1 cellular context compared by ENCODE assay signal in the genomic region with DNA sequence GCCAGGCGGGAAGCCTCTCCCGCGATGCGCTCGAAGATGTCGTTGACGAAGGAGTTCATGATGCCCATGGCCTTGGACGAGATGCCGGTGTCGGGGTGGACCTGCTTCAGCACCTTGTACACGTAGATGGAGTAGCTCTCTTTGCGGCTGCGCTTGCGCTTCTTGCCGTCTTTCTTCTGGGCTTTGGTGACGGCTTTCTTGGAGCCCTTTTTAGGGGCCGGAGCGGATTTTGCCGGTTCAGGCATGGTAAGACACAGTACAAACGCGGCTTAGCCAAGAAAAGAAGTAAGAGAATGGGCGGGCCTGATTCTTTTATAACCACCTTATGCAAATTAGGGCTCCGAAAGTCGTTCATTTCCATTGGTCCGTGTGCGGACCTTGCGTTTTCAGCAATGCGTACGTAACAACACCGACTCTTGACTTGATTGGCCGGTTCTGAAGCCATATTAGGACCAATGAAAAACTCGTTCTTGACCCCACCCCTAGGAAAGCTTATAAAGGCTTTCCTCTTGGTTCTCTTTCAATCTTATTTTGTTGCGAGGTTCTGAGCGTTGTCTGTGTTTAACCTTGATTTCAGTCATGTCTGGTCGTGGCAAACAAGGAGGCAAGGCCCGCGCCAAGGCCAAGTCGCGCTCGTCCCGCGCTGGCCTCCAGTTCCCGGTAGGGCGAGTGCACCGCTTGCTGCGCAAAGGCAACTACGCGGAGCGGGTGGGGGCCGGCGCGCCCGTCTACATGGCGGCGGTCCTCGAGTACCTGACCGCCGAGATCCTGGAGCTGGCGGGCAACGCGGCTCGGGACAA.
TF ChIP-seq lines count a peak whose summit lies in the region.

No MANE protein-coding gene starts in this region.

TF ChIP-seq in HepG2, 621 proteins besides CTCF, POLR2A, EP300 and RAD21 (continued from another document and continues in another):
- TF ChIP-seq, protein P1, sequence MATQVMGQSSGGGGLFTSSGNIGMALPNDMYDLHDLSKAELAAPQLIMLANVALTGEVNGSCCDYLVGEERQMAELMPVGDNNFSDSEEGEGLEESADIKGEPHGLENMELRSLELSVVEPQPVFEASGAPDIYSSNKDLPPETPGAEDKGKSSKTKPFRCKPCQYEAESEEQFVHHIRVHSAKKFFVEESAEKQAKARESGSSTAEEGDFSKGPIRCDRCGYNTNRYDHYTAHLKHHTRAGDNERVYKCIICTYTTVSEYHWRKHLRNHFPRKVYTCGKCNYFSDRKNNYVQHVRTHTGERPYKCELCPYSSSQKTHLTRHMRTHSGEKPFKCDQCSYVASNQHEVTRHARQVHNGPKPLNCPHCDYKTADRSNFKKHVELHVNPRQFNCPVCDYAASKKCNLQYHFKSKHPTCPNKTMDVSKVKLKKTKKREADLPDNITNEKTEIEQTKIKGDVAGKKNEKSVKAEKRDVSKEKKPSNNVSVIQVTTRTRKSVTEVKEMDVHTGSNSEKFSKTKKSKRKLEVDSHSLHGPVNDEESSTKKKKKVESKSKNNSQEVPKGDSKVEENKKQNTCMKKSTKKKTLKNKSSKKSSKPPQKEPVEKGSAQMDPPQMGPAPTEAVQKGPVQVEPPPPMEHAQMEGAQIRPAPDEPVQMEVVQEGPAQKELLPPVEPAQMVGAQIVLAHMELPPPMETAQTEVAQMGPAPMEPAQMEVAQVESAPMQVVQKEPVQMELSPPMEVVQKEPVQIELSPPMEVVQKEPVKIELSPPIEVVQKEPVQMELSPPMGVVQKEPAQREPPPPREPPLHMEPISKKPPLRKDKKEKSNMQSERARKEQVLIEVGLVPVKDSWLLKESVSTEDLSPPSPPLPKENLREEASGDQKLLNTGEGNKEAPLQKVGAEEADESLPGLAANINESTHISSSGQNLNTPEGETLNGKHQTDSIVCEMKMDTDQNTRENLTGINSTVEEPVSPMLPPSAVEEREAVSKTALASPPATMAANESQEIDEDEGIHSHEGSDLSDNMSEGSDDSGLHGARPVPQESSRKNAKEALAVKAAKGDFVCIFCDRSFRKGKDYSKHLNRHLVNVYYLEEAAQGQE (IDR thresholded peaks at IDR 0.05; ENCODE audit: borderline replicate concordance in 1 of 2, low read depth in 1 of 2, low read length in 2 of 2) = peak in 1 of 2 experiments; percentile 26; a peak in 1 of 4 replicates
- 0 out of 2 replicates have a peak, but pooled peaks have one; percentile 11 for TF ChIP-seq TMF1 (CRISPR knock-in tag; IDR thresholded peaks at IDR 0.05; ENCODE audit: low read depth)
- peak; percentile 36 for TF ChIP-seq MEIS2 (CRISPR knock-in tag; IDR thresholded peaks at IDR 0.05)
- peak; percentile 15; the same call in 1 of the 2 replicates for TF ChIP-seq SMAD1 (CRISPR knock-in tag; IDR thresholded peaks at IDR 0.05; ENCODE audit: borderline replicate concordance, low read depth)
- peak; percentile 56 for TF ChIP-seq PHF8 (CRISPR knock-in tag; IDR thresholded peaks at IDR 0.05)
- TF ChIP-seq, protein P2, sequence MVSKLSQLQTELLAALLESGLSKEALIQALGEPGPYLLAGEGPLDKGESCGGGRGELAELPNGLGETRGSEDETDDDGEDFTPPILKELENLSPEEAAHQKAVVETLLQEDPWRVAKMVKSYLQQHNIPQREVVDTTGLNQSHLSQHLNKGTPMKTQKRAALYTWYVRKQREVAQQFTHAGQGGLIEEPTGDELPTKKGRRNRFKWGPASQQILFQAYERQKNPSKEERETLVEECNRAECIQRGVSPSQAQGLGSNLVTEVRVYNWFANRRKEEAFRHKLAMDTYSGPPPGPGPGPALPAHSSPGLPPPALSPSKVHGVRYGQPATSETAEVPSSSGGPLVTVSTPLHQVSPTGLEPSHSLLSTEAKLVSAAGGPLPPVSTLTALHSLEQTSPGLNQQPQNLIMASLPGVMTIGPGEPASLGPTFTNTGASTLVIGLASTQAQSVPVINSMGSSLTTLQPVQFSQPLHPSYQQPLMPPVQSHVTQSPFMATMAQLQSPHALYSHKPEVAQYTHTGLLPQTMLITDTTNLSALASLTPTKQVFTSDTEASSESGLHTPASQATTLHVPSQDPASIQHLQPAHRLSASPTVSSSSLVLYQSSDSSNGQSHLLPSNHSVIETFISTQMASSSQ (IDR thresholded peaks at IDR 0.05; ENCODE audit: low read depth) = no peak
- TF ChIP-seq, protein P2 (CRISPR knock-in tag; IDR thresholded peaks at IDR 0.05; ENCODE audit: borderline replicate concordance) = peak; percentile 29; the same call in 1 of the 2 replicates
- TF ChIP-seq, protein P3, sequence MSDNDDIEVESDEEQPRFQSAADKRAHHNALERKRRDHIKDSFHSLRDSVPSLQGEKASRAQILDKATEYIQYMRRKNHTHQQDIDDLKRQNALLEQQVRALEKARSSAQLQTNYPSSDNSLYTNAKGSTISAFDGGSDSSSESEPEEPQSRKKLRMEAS (IDR thresholded peaks at IDR 0.05) = peak; percentile 18; the same call in 1 of the 2 replicates
- no peak for TF ChIP-seq RFXANK (CRISPR knock-in tag; IDR thresholded peaks at IDR 0.05)
- TF ChIP-seq, protein P4, sequence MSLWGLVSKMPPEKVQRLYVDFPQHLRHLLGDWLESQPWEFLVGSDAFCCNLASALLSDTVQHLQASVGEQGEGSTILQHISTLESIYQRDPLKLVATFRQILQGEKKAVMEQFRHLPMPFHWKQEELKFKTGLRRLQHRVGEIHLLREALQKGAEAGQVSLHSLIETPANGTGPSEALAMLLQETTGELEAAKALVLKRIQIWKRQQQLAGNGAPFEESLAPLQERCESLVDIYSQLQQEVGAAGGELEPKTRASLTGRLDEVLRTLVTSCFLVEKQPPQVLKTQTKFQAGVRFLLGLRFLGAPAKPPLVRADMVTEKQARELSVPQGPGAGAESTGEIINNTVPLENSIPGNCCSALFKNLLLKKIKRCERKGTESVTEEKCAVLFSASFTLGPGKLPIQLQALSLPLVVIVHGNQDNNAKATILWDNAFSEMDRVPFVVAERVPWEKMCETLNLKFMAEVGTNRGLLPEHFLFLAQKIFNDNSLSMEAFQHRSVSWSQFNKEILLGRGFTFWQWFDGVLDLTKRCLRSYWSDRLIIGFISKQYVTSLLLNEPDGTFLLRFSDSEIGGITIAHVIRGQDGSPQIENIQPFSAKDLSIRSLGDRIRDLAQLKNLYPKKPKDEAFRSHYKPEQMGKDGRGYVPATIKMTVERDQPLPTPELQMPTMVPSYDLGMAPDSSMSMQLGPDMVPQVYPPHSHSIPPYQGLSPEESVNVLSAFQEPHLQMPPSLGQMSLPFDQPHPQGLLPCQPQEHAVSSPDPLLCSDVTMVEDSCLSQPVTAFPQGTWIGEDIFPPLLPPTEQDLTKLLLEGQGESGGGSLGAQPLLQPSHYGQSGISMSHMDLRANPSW (CRISPR knock-in tag; IDR thresholded peaks at IDR 0.05; ENCODE audit: borderline replicate concordance) = peak; percentile 73; the same call in 1 of the 2 replicates
- 0 out of 2 replicates have a peak, but pooled peaks have one; percentile 7 for TF ChIP-seq ELF1 (CRISPR knock-in tag; IDR thresholded peaks at IDR 0.05)
- TF ChIP-seq, protein P5, sequence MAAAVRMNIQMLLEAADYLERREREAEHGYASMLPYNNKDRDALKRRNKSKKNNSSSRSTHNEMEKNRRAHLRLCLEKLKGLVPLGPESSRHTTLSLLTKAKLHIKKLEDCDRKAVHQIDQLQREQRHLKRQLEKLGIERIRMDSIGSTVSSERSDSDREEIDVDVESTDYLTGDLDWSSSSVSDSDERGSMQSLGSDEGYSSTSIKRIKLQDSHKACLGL (CRISPR knock-in tag; IDR thresholded peaks at IDR 0.05) = peak; percentile 43; the same call in 1 of the 2 replicates
- TF ChIP-seq ZKSCAN1 (IDR thresholded peaks at IDR 0.05; ENCODE audit: low read length) = peak; percentile 74; the same call in 1 of the 2 replicates
- no peak for TF ChIP-seq CCAR2 (optimal IDR thresholded peaks at IDR 0.05; ENCODE audit: low read depth, low read length)
- TF ChIP-seq, protein P6, sequence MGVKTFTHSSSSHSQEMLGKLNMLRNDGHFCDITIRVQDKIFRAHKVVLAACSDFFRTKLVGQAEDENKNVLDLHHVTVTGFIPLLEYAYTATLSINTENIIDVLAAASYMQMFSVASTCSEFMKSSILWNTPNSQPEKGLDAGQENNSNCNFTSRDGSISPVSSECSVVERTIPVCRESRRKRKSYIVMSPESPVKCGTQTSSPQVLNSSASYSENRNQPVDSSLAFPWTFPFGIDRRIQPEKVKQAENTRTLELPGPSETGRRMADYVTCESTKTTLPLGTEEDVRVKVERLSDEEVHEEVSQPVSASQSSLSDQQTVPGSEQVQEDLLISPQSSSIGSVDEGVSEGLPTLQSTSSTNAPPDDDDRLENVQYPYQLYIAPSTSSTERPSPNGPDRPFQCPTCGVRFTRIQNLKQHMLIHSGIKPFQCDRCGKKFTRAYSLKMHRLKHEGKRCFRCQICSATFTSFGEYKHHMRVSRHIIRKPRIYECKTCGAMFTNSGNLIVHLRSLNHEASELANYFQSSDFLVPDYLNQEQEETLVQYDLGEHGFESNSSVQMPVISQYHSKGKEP (CRISPR knock-in tag; IDR thresholded peaks at IDR 0.05) = 0 out of 2 replicates have a peak, but pooled peaks have one; percentile 41
- TF ChIP-seq SP5 (CRISPR knock-in tag; IDR thresholded peaks at IDR 0.05; ENCODE audit: borderline replicate concordance, low read depth) = 0 out of 2 replicates have a peak, but pooled peaks have one; percentile 31
- TF ChIP-seq, protein P7, sequence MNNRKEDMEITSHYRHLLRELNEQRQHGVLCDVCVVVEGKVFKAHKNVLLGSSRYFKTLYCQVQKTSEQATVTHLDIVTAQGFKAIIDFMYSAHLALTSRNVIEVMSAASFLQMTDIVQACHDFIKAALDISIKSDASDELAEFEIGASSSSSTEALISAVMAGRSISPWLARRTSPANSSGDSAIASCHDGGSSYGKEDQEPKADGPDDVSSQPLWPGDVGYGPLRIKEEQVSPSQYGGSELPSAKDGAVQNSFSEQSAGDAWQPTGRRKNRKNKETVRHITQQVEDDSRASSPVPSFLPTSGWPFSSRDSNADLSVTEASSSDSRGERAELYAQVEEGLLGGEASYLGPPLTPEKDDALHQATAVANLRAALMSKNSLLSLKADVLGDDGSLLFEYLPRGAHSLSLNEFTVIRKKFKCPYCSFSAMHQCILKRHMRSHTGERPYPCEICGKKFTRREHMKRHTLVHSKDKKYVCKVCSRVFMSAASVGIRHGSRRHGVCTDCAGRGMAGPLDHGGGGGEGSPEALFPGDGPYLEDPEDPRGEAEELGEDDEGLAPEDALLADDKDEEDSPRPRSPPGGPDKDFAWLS (CRISPR knock-in tag; IDR thresholded peaks at IDR 0.05; ENCODE audit: borderline replicate concordance) = no peak
- TF ChIP-seq ETV5 (CRISPR knock-in tag; IDR thresholded peaks at IDR 0.05; ENCODE audit: borderline replicate concordance) = peak; percentile 29; the same call in 1 of the 2 replicates
- peak; percentile 3; the same call in 1 of the 2 replicates for TF ChIP-seq ELF3 (CRISPR knock-in tag; IDR thresholded peaks at IDR 0.05)
- TF ChIP-seq, protein P8, sequence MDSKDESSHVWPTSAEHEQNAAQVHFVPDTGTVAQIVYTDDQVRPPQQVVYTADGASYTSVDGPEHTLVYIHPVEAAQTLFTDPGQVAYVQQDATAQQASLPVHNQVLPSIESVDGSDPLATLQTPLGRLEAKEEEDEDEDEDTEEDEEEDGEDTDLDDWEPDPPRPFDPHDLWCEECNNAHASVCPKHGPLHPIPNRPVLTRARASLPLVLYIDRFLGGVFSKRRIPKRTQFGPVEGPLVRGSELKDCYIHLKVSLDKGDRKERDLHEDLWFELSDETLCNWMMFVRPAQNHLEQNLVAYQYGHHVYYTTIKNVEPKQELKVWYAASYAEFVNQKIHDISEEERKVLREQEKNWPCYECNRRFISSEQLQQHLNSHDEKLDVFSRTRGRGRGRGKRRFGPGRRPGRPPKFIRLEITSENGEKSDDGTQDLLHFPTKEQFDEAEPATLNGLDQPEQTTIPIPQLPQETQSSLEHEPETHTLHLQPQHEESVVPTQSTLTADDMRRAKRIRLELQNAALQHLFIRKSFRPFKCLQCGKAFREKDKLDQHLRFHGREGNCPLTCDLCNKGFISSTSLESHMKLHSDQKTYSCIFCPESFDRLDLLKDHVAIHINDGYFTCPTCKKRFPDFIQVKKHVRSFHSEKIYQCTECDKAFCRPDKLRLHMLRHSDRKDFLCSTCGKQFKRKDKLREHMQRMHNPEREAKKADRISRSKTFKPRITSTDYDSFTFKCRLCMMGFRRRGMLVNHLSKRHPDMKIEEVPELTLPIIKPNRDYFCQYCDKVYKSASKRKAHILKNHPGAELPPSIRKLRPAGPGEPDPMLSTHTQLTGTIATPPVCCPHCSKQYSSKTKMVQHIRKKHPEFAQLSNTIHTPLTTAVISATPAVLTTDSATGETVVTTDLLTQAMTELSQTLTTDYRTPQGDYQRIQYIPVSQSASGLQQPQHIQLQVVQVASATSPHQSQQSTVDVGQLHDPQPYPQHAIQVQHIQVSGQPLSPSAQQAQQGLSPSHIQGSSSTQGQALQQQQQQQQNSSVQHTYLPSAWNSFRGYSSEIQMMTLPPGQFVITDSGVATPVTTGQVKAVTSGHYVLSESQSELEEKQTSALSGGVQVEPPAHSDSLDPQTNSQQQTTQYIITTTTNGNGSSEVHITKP (CRISPR knock-in tag; IDR thresholded peaks at IDR 0.05; ENCODE audit: low read depth) = no peak
- no peak for TF ChIP-seq PITX1 (CRISPR knock-in tag; IDR thresholded peaks at IDR 0.05)
- TF ChIP-seq HMG20A (CRISPR knock-in tag; IDR thresholded peaks at IDR 0.05; ENCODE audit: borderline replicate concordance) = no peak; the same call in 1 of the 2 replicates
- 0 out of 2 replicates have a peak, but pooled peaks have one; percentile 33 for TF ChIP-seq ZFP62 (CRISPR knock-in tag; IDR thresholded peaks at IDR 0.05)
- TF ChIP-seq, protein P9, sequence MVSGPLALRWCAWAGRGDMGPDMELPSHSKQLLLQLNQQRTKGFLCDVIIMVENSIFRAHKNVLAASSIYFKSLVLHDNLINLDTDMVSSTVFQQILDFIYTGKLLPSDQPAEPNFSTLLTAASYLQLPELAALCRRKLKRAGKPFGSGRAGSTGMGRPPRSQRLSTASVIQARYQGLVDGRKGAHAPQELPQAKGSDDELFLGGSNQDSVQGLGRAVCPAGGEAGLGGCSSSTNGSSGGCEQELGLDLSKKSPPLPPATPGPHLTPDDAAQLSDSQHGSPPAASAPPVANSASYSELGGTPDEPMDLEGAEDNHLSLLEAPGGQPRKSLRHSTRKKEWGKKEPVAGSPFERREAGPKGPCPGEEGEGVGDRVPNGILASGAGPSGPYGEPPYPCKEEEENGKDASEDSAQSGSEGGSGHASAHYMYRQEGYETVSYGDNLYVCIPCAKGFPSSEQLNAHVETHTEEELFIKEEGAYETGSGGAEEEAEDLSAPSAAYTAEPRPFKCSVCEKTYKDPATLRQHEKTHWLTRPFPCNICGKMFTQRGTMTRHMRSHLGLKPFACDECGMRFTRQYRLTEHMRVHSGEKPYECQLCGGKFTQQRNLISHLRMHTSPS (CRISPR knock-in tag; IDR thresholded peaks at IDR 0.05; ENCODE audit: low read depth) = peak; percentile 27; the same call in 1 of the 2 replicates
